Comparison of ENCODE assay signal across 12 cellular contexts in the genomic region with DNA sequence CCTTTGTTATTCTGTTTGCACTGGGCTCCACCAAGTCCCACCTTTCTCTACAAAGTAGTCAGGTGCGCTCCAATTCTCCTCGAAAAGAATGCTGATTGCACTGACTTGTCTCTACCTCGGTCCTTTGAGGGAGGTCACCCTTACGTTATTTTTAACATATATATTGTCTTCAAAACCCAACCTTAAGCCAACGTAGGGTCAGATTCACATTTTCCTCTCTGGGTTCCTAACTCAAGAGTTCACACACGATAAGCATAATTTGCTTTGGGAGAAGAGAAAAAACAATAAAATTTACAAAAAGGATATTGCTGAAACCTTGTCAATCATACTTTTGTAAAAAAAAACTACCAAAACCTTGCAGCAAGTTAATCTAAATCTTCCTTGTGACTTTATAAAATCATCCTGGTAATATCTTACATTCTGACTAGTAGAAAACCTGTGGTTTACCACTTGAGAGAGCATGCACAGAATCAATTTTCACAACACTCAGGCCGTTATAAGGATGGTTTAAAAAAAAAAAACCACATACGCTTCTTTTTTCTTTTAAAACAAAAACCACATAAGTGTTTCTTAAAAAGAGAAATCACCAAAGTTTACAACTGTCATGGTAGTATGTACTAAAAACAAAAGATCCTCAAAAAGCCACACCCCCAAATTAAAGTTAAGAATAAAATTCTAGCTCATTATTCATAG.
DNase-seq lines count a peak whose midpoint lies in the region; ATAC-seq and TF ChIP-seq lines count a peak whose summit lies in the region.
"Had no signal": no experiment of that assay in that cellular context is flagged by ENCODE, and none has a peak within 500 bp of the region (broad histone marks: within the 10 kb centered on the region; RNA-seq: fewer than 3 reads in every experiment).

No MANE protein-coding gene starts in this region.

- H3K27ac ChIP-seq in trophoblast cell (ENCODE audit: low read depth, low read length) (no peak overlapping the region), heart right ventricle (no peak overlapping the region)
- H3K27ac ChIP-seq: spleen had no signal

- no peaks in the 10 kb centered on the region for H3K79me2 ChIP-seq in trophoblast cell (ENCODE audit: control insufficient read depth, insufficient read depth, low read length, poor library complexity)

- no peaks in the 10 kb centered on the region for H3K27me3 Mint-ChIP-seq in activated naive CD4-positive, alpha-beta T cell treated with anti-CD3 and anti-CD28 coated beads, Interleukin-2, amount 50 U/mL, for 24 hours
- no peaks in the 10 kb centered on the region for H3K27me3 Mint-ChIP-seq in T-helper 17 cell

- H4K91ac ChIP-seq in trophoblast cell (ENCODE audit: low read depth, low read length): no peak overlapping the region

- no CpG with 5 or more reads among the region's 8 CpGs for WGBS in trophoblast cell (ENCODE audit: extremely low coverage, insufficient coverage, insufficient read length)
- 86 to 88% methylated on average over 8 of the region's 8 CpGs for WGBS in heart right ventricle, 2 donors

- ATAC-seq in GM21529 (IDR thresholded peaks at IDR 0.05; ENCODE audit: unreplicated experiment): peak; percentile 62
- ATAC-seq in T-helper 17 cell: peak; percentile 88
- ATAC-seq in stimulated activated naive CD8-positive, alpha-beta T cell treated with anti-CD3 and anti-CD28 coated beads, Interleukin-15, Interleukin-2, amounts not matched to agents 100 U/mL and 50 U/mL, for 24 hours: peak; percentile 83
- no peak for ATAC-seq in heart right ventricle
- ATAC-seq: esophagus mucosa had no signal

- H3K18ac ChIP-seq in trophoblast cell (ENCODE audit: low read length): no peak overlapping the region

- H4K8ac ChIP-seq in trophoblast cell (ENCODE audit: low read depth, low read length): no peak overlapping the region

- H3K9ac ChIP-seq in trophoblast cell (ENCODE audit: low read length): no peak overlapping the region

- H2AK5ac ChIP-seq in trophoblast cell (ENCODE audit: low read length): no peak overlapping the region

- H2BK5ac ChIP-seq in trophoblast cell (ENCODE audit: low read depth, low read length, poor library complexity): no peak overlapping the region

- peaks cover 13% of the 10 kb centered on the region for H3K36me3 Mint-ChIP-seq in activated naive CD4-positive, alpha-beta T cell treated with anti-CD3 and anti-CD28 coated beads, Interleukin-2, amount 50 U/mL, for 24 hours
- peaks cover 11% of the 10 kb centered on the region for H3K36me3 Mint-ChIP-seq in T-helper 17 cell (ENCODE audit: low read depth)

- H2BK120ac ChIP-seq in trophoblast cell (ENCODE audit: insufficient read depth, low read length, poor library complexity): no peak overlapping the region

- TF ChIP-seq CTCF in heart right ventricle (IDR thresholded peaks at IDR 0.05): no peak

- no peaks in the 10 kb centered on the region for H3K9me3 Mint-ChIP-seq in activated naive CD4-positive, alpha-beta T cell treated with anti-CD3 and anti-CD28 coated beads, Interleukin-2, amount 50 U/mL, for 24 hours

- H2BK12ac ChIP-seq in trophoblast cell (ENCODE audit: low read length): no peak overlapping the region

- H3K23ac ChIP-seq in trophoblast cell (ENCODE audit: low read length): no peak overlapping the region

- H3K36me3 ChIP-seq in trophoblast cell (ENCODE audit: control insufficient read depth in 1 of 2, insufficient read depth in 2 of 2, low read length in 2 of 2): peaks cover 34 to 49% of the 10 kb centered on the region in 2 experiments
- H3K36me3 ChIP-seq in heart right ventricle: peaks cover 0 to 87% (median 40%) of the 10 kb centered on the region in 9 donors

- DNase-seq in activated naive CD4-positive, alpha-beta T cell treated with anti-CD3 and anti-CD28 coated beads, Interleukin-2, amount 50 U/mL, for 16 hours: no peak
- no peak for DNase-seq in T-helper 17 cell
- no peak for DNase-seq in stimulated activated naive CD8-positive, alpha-beta T cell treated with anti-CD3 and anti-CD28 coated beads, Interleukin-15, Interleukin-2, amounts not matched to agents 100 U/mL and 50 U/mL, for 24 hours
- no peak for DNase-seq in germinal center (ENCODE audit: low spot score)
- no peak for DNase-seq in trophoblast cell
- DNase-seq in heart right ventricle: no peak
- DNase-seq: NCI-H526; spleen; stimulated activated CD8-positive, alpha-beta memory T cell treated with anti-CD3 and anti-CD28 coated beads, Interleukin-4, amount 100 ng/mL, for 48 hours had no signal

- no peak overlapping the region for H3K4me2 ChIP-seq in trophoblast cell (ENCODE audit: low read length)

- no peak overlapping the region for H3K4ac ChIP-seq in trophoblast cell (ENCODE audit: low read depth, low read length)

- no peak overlapping the region for H3K27ac Mint-ChIP-seq in activated naive CD4-positive, alpha-beta T cell treated with anti-CD3 and anti-CD28 coated beads, Interleukin-2, amount 50 U/mL, for 24 hours
- H3K27ac Mint-ChIP-seq in T-helper 17 cell: peak overlapping the region; percentile 73

- H3K4me3 Mint-ChIP-seq in activated naive CD4-positive, alpha-beta T cell treated with anti-CD3 and anti-CD28 coated beads, Interleukin-2, amount 50 U/mL, for 24 hours: peak overlapping the region; percentile 27
- H3K4me3 Mint-ChIP-seq in T-helper 17 cell: peak overlapping the region; percentile 64

- intact Hi-C loops in heart right ventricle (cut with DNase I): loop anchor here in 2 of 10 donors (10.0 kb wide), 1 partner anchor 85 kb away; no protein-coding TSS in a partner anchor

- H3K4me1 ChIP-seq in trophoblast cell (ENCODE audit: control insufficient read depth in 1 of 2, insufficient read depth in 2 of 2, low read length in 2 of 2): no peaks in the 10 kb centered on the region
- H3K4me1 ChIP-seq in heart right ventricle: peaks cover 10 to 38% (median 26%) of the 10 kb centered on the region in 9 donors

- H3K9me3 ChIP-seq in T-helper 17 cell (ENCODE audit: control insufficient read depth, low read length, poor library complexity, severe bottlenecking): no peaks in the 10 kb centered on the region
- no peaks in the 10 kb centered on the region for H3K9me3 ChIP-seq in trophoblast cell (ENCODE audit: insufficient read depth, low read depth, low read length)
- no peaks in the 10 kb centered on the region for H3K9me3 ChIP-seq in heart right ventricle
- H3K9me3 ChIP-seq: spleen had no signal

- H2AFZ ChIP-seq in trophoblast cell (ENCODE audit: insufficient read depth, low read length, poor library complexity): no peak overlapping the region

- no peaks in the 10 kb centered on the region for H3K27me3 ChIP-seq in trophoblast cell (ENCODE audit: insufficient read depth, low read length)
- no peaks in the 10 kb centered on the region for H3K27me3 ChIP-seq in heart right ventricle
- H3K27me3 ChIP-seq: spleen had no signal

- peaks cover 65% of the 10 kb centered on the region for H3K4me1 Mint-ChIP-seq in activated naive CD4-positive, alpha-beta T cell treated with anti-CD3 and anti-CD28 coated beads, Interleukin-2, amount 50 U/mL, for 24 hours
- H3K4me1 Mint-ChIP-seq in T-helper 17 cell: peaks cover 38% of the 10 kb centered on the region

- no peaks in the 10 kb centered on the region for H3K79me1 ChIP-seq in trophoblast cell (ENCODE audit: low read length)

- H3K4me3 ChIP-seq in trophoblast cell (ENCODE audit: low read depth, low read length): no peak overlapping the region
- H3K4me3 ChIP-seq in heart right ventricle: no peak overlapping the region
- H3K4me3 ChIP-seq: spleen had no signal

- no peak overlapping the region for H4K12ac ChIP-seq in trophoblast cell (ENCODE audit: low read depth, low read length)

- H3K14ac ChIP-seq in trophoblast cell (ENCODE audit: low read length): no peak overlapping the region

Comparison
In these comparisons a context has a peak if more than half of its experiments do, and no peak if none do; other contexts are left out.
1. ATAC-seq: peak in GM21529 (single experiment), T-helper 17 cell (single experiment) and stimulated activated naive CD8-positive, alpha-beta T cell treated with anti-CD3 and anti-CD28 coated beads, Interleukin-15, Interleukin-2, amounts not matched to agents 100 U/mL and 50 U/mL, for 24 hours (single experiment); none in heart right ventricle (0 of 8).